ENCODE assay signal across 17 cellular contexts in the genomic region with DNA sequence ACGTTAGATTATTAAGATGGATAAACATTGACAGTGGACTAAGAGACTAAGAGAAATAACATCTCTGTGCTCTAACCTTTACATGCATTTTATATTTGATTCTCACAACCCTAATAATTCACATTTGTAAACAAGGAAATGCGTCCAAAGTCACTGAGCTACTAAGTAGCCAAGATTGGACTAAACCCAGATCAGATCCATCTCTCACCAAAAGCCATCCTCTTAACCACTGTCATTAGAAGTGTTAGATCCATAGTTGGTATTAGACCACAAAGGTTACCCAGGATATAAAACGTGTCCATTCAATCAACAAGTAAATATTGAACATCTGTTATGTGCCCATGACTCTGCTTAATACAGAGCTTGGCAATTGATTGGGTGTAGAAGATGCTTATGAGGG. TPM values are rescaled to one million over a fixed set of nuclear protein-coding genes. Genes with fewer than 3 reads are reported as not detected.
DNase-seq lines count a peak whose midpoint lies in the region; ATAC-seq and TF ChIP-seq lines count a peak whose summit lies in the region.
"Had no signal": no experiment of that assay in that cellular context is flagged by ENCODE, and none has a peak within 500 bp of the region (broad histone marks: within the 10 kb centered on the region; RNA-seq: fewer than 3 reads in every experiment).

No MANE protein-coding gene starts in this region.

- peaks cover 1% of the 10 kb centered on the region for H3K27me3 Mint-ChIP-seq in endothelial cell (ENCODE audit: unreplicated experiment)

- TF ChIP-seq CTCF in LNCaP clone FGC (IDR thresholded peaks at IDR 0.05; ENCODE audit: control insufficient read depth, extremely low read depth, insufficient read depth) (no peak), endothelial cell (IDR thresholded peaks at IDR 0.05; ENCODE audit: unreplicated experiment) (no peak)

- DNase-seq in DMS53 (lab: John Stamatoyannopoulos, UW): peak; percentile 22
- no peak for DNase-seq in DMS53 treated with DMSO at 0.1 percent for 48 hours (lab: John Stamatoyannopoulos, UW; ENCODE audit: unreplicated experiment)
- peak; percentile 55 for DNase-seq in NCI-H748 (lab: John Stamatoyannopoulos, UW; ENCODE audit: unreplicated experiment)
- DNase-seq in NCI-H748 treated with DMSO at 0.1 percent for 48 hours (lab: John Stamatoyannopoulos, UW): no peak
- peak; percentile 52 for DNase-seq in LNCaP clone FGC (ENCODE audit: low read depth)
- DNase-seq in endothelial cell (ENCODE audit: low spot score): no peak
- DNase-seq in activated CD8-positive, alpha-beta memory T cell treated with anti-CD3 and anti-CD28 coated beads, Interleukin-2, amount 50 U/mL, for 48 hours: no peak
- DNase-seq: 8988T; CD4-positive, alpha-beta memory T cell; DMS79; GDM1; HCEC 1CT had no signal

- H3K27ac Mint-ChIP-seq in endothelial cell (ENCODE audit: unreplicated experiment): peak overlapping the region; percentile 0
- H3K27ac Mint-ChIP-seq: CD14-positive monocyte; CD4-positive, alpha-beta memory T cell; GM23338 had no signal

- H3K4me1 Mint-ChIP-seq in endothelial cell (ENCODE audit: unreplicated experiment): peaks cover 3% of the 10 kb centered on the region
- H3K4me1 Mint-ChIP-seq: CD14-positive monocyte had no signal

- H3K9me3 Mint-ChIP-seq in endothelial cell (ENCODE audit: unreplicated experiment): no peaks in the 10 kb centered on the region
- H3K9me3 Mint-ChIP-seq: CD4-positive, alpha-beta memory T cell; GM23338 had no signal

- no peak overlapping the region for H3K4me3 Mint-ChIP-seq in endothelial cell (ENCODE audit: unreplicated experiment)
- H3K4me3 Mint-ChIP-seq: CD14-positive monocyte; CD4-positive, alpha-beta memory T cell; GM23338 had no signal

- no peaks in the 10 kb centered on the region for H3K36me3 Mint-ChIP-seq in endothelial cell (ENCODE audit: low read depth, unreplicated experiment)
- H3K36me3 Mint-ChIP-seq: CD14-positive monocyte; CD4-positive, alpha-beta memory T cell had no signal

- H3K4me3 ChIP-seq in LNCaP clone FGC (ENCODE audit: low read depth, low read length): no peak overlapping the region
- H3K4me3 ChIP-seq: BLaER1, GM23338 had no signal

- ATAC-seq in HG02870 (IDR thresholded peaks at IDR 0.05; ENCODE audit: unreplicated experiment): no peak
- ATAC-seq: GM23338 had no signal

RNA-seq across cellular contexts. Expression of a gene that starts 5.2 kb away (rescaled TPM):
- not detected for total RNA-seq in endothelial cell (ENCODE audit: unreplicated experiment)
- total RNA-seq: CD4-positive, alpha-beta memory T cell; GM23338 had no signal

RNA-seq across cellular contexts. Expression of a gene that starts 29.0 kb away (rescaled TPM):
- 0.74 TPM for total RNA-seq in endothelial cell (ENCODE audit: unreplicated experiment)
- total RNA-seq: A673 had no signal

Comparison
In these comparisons a context has a peak if more than half of its experiments do, and no peak if none do; other contexts are left out.
1. DNase-seq: peak in DMS53 (single experiment), NCI-H748 (single experiment) and LNCaP clone FGC (single experiment); none in DMS53 treated with DMSO at 0.1 percent for 48 hours (single experiment), NCI-H748 treated with DMSO at 0.1 percent for 48 hours (single experiment), endothelial cell (single experiment) and activated CD8-positive, alpha-beta memory T cell treated with anti-CD3 and anti-CD28 coated beads, Interleukin-2, amount 50 U/mL, for 48 hours (single experiment).